In genomic region chr7:65037740-65038678, GRCh38 we compare ENCODE assay signal across 8 cellular contexts. TPM values are rescaled to one million over a fixed set of nuclear protein-coding genes. Genes with fewer than 3 reads are reported as not detected.
DNase-seq lines count a peak whose midpoint lies in the region; ATAC-seq and TF ChIP-seq lines count a peak whose summit lies in the region.

No MANE protein-coding gene starts in this region.

- peak in 1 of 4 donors; percentile 56 for TF ChIP-seq POLR2A in upper lobe of left lung (IDR thresholded peaks at IDR 0.05)

- 14 to 21% methylated on average over 6 to 11 of the region's 92 CpGs for WGBS in upper lobe of left lung, 2 donors

- H3K27me3 Mint-ChIP-seq in activated naive CD8-positive, alpha-beta T cell treated with anti-CD3 and anti-CD28 coated beads for 36 hours: no peaks in the 10 kb centered on the region

- TF ChIP-seq CTCF in GM12872 (IDR thresholded peaks at IDR 0.05; ENCODE audit: insufficient read depth, low read depth, low read length) (peak; percentile 31; the same call in 1 of the 3 replicates), upper lobe of left lung (IDR thresholded peaks at IDR 0.05) (no peak)

- no peaks in the 10 kb centered on the region for H3K27me3 ChIP-seq in upper lobe of left lung

- H3K9me3 Mint-ChIP-seq in activated naive CD8-positive, alpha-beta T cell treated with anti-CD3 and anti-CD28 coated beads for 36 hours: no peaks in the 10 kb centered on the region

- ATAC-seq in HG02642 (IDR thresholded peaks at IDR 0.05; ENCODE audit: poor library complexity, unreplicated experiment) (peak; percentile 95), Right ventricle myocardium superior (ENCODE audit: poor library complexity) (peak; percentile 95), upper lobe of left lung (ENCODE audit: low FRiP score in 2 of 2) (peak; percentile 95 to 99)

- no peaks in the 10 kb centered on the region for H3K36me3 ChIP-seq in upper lobe of left lung

- no peaks in the 10 kb centered on the region for H3K9me3 ChIP-seq in upper lobe of left lung

- peak overlapping the region; percentile 79 for H3K4me3 Mint-ChIP-seq in activated naive CD8-positive, alpha-beta T cell treated with anti-CD3 and anti-CD28 coated beads for 36 hours

- peak overlapping the region; percentile 90 to 95 (median 93) for H3K27ac ChIP-seq in upper lobe of left lung

- peak overlapping the region; percentile 51 for H3K27ac Mint-ChIP-seq in activated naive CD8-positive, alpha-beta T cell treated with anti-CD3 and anti-CD28 coated beads for 36 hours

- no peak for TF ChIP-seq EP300 in upper lobe of left lung (IDR thresholded peaks at IDR 0.05)

- peak overlapping the region; percentile 78 to 94 (median 86) for H3K4me3 ChIP-seq in upper lobe of left lung

- peaks cover 1% of the 10 kb centered on the region for H3K36me3 Mint-ChIP-seq in activated naive CD8-positive, alpha-beta T cell treated with anti-CD3 and anti-CD28 coated beads for 36 hours

- intact Hi-C loops in Right ventricle myocardium superior (cut with DNase I): loop anchor here (5.0 kb wide), 1 partner anchor 199 kb away; no protein-coding TSS in a partner anchor
- intact Hi-C loops in posterior cingulate gyrus (cut with DNase I): loop anchor here (1.0 kb wide), 1 partner anchor 32 kb away; the partner anchor contains the start of gene ERV3-1

- DNase-seq in NCI-H1105 (lab: John Stamatoyannopoulos, UW) (peak; percentile 88), SKM-1 (lab: John Stamatoyannopoulos, UW; ENCODE audit: unreplicated experiment) (peak; percentile 84), Right ventricle myocardium superior (peak; percentile 95), posterior cingulate gyrus (peak; percentile 80 to 98 (median 90)), upper lobe of left lung (peak; percentile 92 to 98)
- peak; percentile 90 for DNase-seq in activated naive CD8-positive, alpha-beta T cell treated with anti-CD3 and anti-CD28 coated beads for 36 hours

- peaks cover 12% of the 10 kb centered on the region for H3K4me1 Mint-ChIP-seq in activated naive CD8-positive, alpha-beta T cell treated with anti-CD3 and anti-CD28 coated beads for 36 hours

- H3K4me1 ChIP-seq in upper lobe of left lung: peaks cover 0 to 18% (median 12%) of the 10 kb centered on the region in 4 donors

RNA-seq across cellular contexts. Expression of gene ERV3-1, which starts 31.5 kb away (rescaled TPM):
- total RNA-seq in activated naive CD8-positive, alpha-beta T cell treated with anti-CD3 and anti-CD28 coated beads for 36 hours: 1 to 10 TPM; 5.3 to 6.1 TPM
- total RNA-seq in Right ventricle myocardium superior: 6.3 TPM
- total RNA-seq in upper lobe of left lung: 10 to 100 TPM; 17.9 to 38.8 (median 25.3) TPM

RNA-seq across cellular contexts. Expression of gene ZNF117, which starts 47.2 kb away (rescaled TPM):
- 1 to 10 TPM; 2.9 to 3.2 TPM for total RNA-seq in activated naive CD8-positive, alpha-beta T cell treated with anti-CD3 and anti-CD28 coated beads for 36 hours
- total RNA-seq in Right ventricle myocardium superior: 2.3 TPM
- 10 to 100 TPM in 4 of 6 donors, 1 to 10 TPM in 2; 9.4 to 34.4 (median 10.4) TPM for total RNA-seq in upper lobe of left lung

Comparison
In these comparisons a context has a peak if more than half of its experiments do, and no peak if none do; other contexts are left out.
1. Peak in every context shown above with its lines: DNase-seq, ATAC-seq, H3K4me3 ChIP-seq and H3K27ac ChIP-seq.